8 cellular contexts compared by ENCODE assay signal in genomic region chr6:35240838-35241801, GRCh38. TPM values are rescaled to one million over a fixed set of nuclear protein-coding genes. Genes with fewer than 3 reads are reported as not detected.
DNase-seq lines count a peak whose midpoint lies in the region; ATAC-seq and TF ChIP-seq lines count a peak whose summit lies in the region.

No MANE protein-coding gene starts in this region.

- peak; percentile 92 for TF ChIP-seq CTCF in lung (IDR thresholded peaks at IDR 0.05; ENCODE audit: control extremely low read depth, extremely low read depth)

- H3K27ac ChIP-seq in lung (ENCODE audit: low read depth in 1 of 2, low read length in 1 of 2), result peak overlapping the region in 1 of 2 donors; percentile 63

- H3K36me3 ChIP-seq in lung (ENCODE audit: control insufficient read depth in 2 of 2, insufficient read depth in 2 of 2, low read length in 2 of 2), result peaks cover 0 to 2% of the 10 kb centered on the region in 2 donors

- DNase-seq in C1 segment of cervical spinal cord (lab: John Stamatoyannopoulos, UW) (peak in 12 of 14 donors; percentile 2 to 67 (median 38)), H4 (ENCODE audit: low spot score) (peak; percentile 41), NCI-H460 (ENCODE audit: extremely low read depth, low read depth) (peak; percentile 46), dermis microvascular lymphatic vessel endothelial cell (ENCODE audit: low read depth in 2 of 2) (peak; percentile 43 to 66), lung (ENCODE audit: low spot score) (peak; percentile 80)
- peak; percentile 62 to 64 for DNase-seq in activated CD4-positive, alpha-beta T cell treated with anti-CD3 and anti-CD28 coated beads, Interleukin-2, amount 50 U/mL, for 24 hours (ENCODE audit: low read depth in 1 of 2, low spot score in 1 of 2)
- DNase-seq in stimulated activated CD8-positive, alpha-beta memory T cell treated with anti-CD3 and anti-CD28 coated beads, Interleukin-12 subunit alpha, Interleukin-12 subunit beta, amount 100 ng/mL, for 4 hours (ENCODE audit: low read depth), result peak; percentile 32

- H3K27me3 ChIP-seq in lung (ENCODE audit: control insufficient read depth, insufficient read depth), result no peaks in the 10 kb centered on the region

- H3K4me3 ChIP-seq in lung, result no peak overlapping the region

- ATAC-seq in lung (ENCODE audit: insufficient read depth, low FRiP score) (peak; percentile 76), HG03097 (IDR thresholded peaks at IDR 0.05; ENCODE audit: low FRiP score, unreplicated experiment) (no peak)

- H3K9me3 ChIP-seq in lung (ENCODE audit: control insufficient read depth in 2 of 2, insufficient read depth in 1 of 2, low read length in 1 of 2), result no peaks in the 10 kb centered on the region

- WGBS in lung, 2 donors, result 38 to 42% methylated on average over 12 of the region's 12 CpGs

- peaks cover 0 to 13% of the 10 kb centered on the region in 2 donors for H3K4me1 ChIP-seq in lung (ENCODE audit: control insufficient read depth in 2 of 2, insufficient read depth in 2 of 2, low read length in 2 of 2)

RNA-seq across cellular contexts. Expression of gene ZNF76, which starts 18.4 kb away (rescaled TPM):
- 6.7 and 7.2 TPM in 2 replicates for total RNA-seq in H4 (2014; rRNA removed; shearing (Covaris generic))
- 7.2 and 7.9 TPM in 2 replicates for total RNA-seq in NCI-H460 (2014; rRNA removed; shearing (Covaris generic))
- polyA plus RNA-seq in NCI-H460 (2014; cell fraction: nucleus; rRNA removed), result 29.4 and 36.2 TPM in 2 replicates
- total RNA-seq in dermis microvascular lymphatic vessel endothelial cell (15.7 and 23.9 TPM in 2 replicates), lung (10 to 100 TPM; 32.5 to 38.7 TPM)
- 10 to 100 TPM; 27.6 to 34.5 TPM for polyA plus RNA-seq in lung

RNA-seq across cellular contexts. Expression of gene SCUBE3, which starts 27.4 kb away (rescaled TPM):
- 0.02 TPM in 1 of 2 replicates, not detected in the other for total RNA-seq in H4 (2014; rRNA removed; shearing (Covaris generic))
- total RNA-seq in NCI-H460 (2014; rRNA removed; shearing (Covaris generic)), result 0.02 TPM in 1 of 2 replicates, not detected in the other
- polyA plus RNA-seq in NCI-H460 (2014; cell fraction: nucleus; rRNA removed), result not detected in 2 replicates
- total RNA-seq in dermis microvascular lymphatic vessel endothelial cell (0.26 and 0.76 TPM in 2 replicates), lung (1 to 10 TPM; 1.4 to 2.1 TPM)
- polyA plus RNA-seq in lung, result under 1 TPM; 0.02 to 0.43 TPM

RNA-seq across cellular contexts. Expression of gene DEF6, which starts 56.5 kb away (rescaled TPM):
- 0.16 and 0.43 TPM in 2 replicates for total RNA-seq in H4 (2014; rRNA removed; shearing (Covaris generic))
- 2.1 and 2.7 TPM in 2 replicates for total RNA-seq in NCI-H460 (2014; rRNA removed; shearing (Covaris generic))
- polyA plus RNA-seq in NCI-H460 (2014; cell fraction: nucleus; rRNA removed), result 8.5 and 11.5 TPM in 2 replicates
- total RNA-seq in dermis microvascular lymphatic vessel endothelial cell (0.51 and 0.63 TPM in 2 replicates), lung (10 to 100 TPM; 11.2 to 22.1 TPM)
- 10 to 100 TPM; 15.9 to 28.6 TPM for polyA plus RNA-seq in lung
